28 cellular contexts compared by ENCODE assay signal in genomic region chr11:92879086-92879485, GRCh38.
"Had no signal": no experiment of that assay in that cellular context is flagged by ENCODE, and none has a peak within 500 bp of the region (broad histone marks: within the 10 kb centered on the region; RNA-seq: fewer than 3 reads in every experiment).

No MANE protein-coding gene starts in this region.

- H3K9me3 ChIP-seq: colonic mucosa, esophagus squamous epithelium, gastrocnemius medialis, heart right ventricle, left lung, lower lobe of right lung, mucosa of descending colon had no signal

- H3K27me3 ChIP-seq: colonic mucosa, esophagus squamous epithelium, gastrocnemius medialis, left lung had no signal

- DNase-seq: colonic mucosa; cortex of kidney; effector CD8-positive, alpha-beta T cell; effector memory CD8-positive, alpha-beta T cell; endodermal cell; erythroblast; esophagus squamous epithelium; foreskin fibroblast; foreskin melanocyte; gastrocnemius medialis; glutamatergic neuron; head of caudate nucleus; heart right ventricle; hippocampal formation; kidney; kidney glomerular epithelial cell; left cardiac atrium; left lung; left ventricle myocardium superior; lower lobe of right lung; mesenchymal stem cell; mucosa of descending colon; naive B cell; naive thymus-derived CD8-positive, alpha-beta T cell had no signal

- FAIRE-seq: endometrium, islet of Langerhans had no signal

- H3K4me1 ChIP-seq: colonic mucosa, esophagus squamous epithelium, gastrocnemius medialis, heart right ventricle, left lung, lower lobe of right lung had no signal

- H3K4me3 ChIP-seq: colonic mucosa, esophagus squamous epithelium, gastrocnemius medialis, heart right ventricle, left lung, lower lobe of right lung, mucosa of descending colon had no signal

- H3K27ac ChIP-seq: colonic mucosa, epithelial cell of prostate, esophagus squamous epithelium, gastrocnemius medialis, heart right ventricle, left lung, lower lobe of right lung had no signal

- H3K36me3 ChIP-seq: colonic mucosa, esophagus squamous epithelium, gastrocnemius medialis, heart right ventricle, left lung, lower lobe of right lung had no signal

- ATAC-seq: effector memory CD8-positive, alpha-beta T cell; esophagus mucosa; gastrocnemius medialis; heart right ventricle; left cardiac atrium; left lung; left ventricle myocardium superior; lower lobe of right lung; mucosa of descending colon; naive thymus-derived CD8-positive, alpha-beta T cell had no signal
